ENCODE assay signal across 13 cellular contexts in the genomic region with DNA sequence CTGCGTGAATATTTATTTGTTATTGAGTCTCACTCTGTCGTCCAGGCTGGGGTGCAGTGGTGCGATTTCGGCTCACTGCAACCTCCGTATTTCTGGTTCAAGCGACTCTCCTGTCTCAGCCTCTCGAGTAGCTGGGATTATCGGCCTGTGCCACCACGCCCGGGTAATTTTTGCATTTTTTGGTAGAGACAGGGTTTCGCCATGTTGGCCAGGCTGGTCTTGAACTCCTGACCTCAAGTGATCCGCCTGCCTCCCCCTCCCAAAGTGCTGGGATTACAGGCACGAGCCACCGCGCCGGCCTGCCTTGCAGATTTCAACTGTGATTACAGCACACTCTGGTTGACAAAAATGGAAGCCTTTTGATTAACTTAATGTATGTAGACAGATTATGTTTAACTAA.
DNase-seq lines count a peak whose midpoint lies in the region; ATAC-seq and TF ChIP-seq lines count a peak whose summit lies in the region.
"Had no signal": no experiment of that assay in that cellular context is flagged by ENCODE, and none has a peak within 500 bp of the region (broad histone marks: within the 10 kb centered on the region; RNA-seq: fewer than 3 reads in every experiment).

No MANE protein-coding gene starts in this region.

- POLR2A ChIA-PET in MCF 10A (lab: Yijun Ruan, JAX): no interaction called here

- ATAC-seq in T-helper 17 cell (no peak), GM21717 (IDR thresholded peaks at IDR 0.05; ENCODE audit: unreplicated experiment) (no peak)

- H3K27ac Mint-ChIP-seq in T-helper 17 cell (no peak overlapping the region), MCF 10A (ENCODE audit: low read depth, unreplicated experiment) (no peak overlapping the region)
- H3K27ac Mint-ChIP-seq: B cell; CD4-positive, alpha-beta memory T cell had no signal

- H3K4me3 Mint-ChIP-seq in T-helper 17 cell: peak overlapping the region; percentile 8
- H3K4me3 Mint-ChIP-seq in MCF 10A (ENCODE audit: unreplicated experiment): no peak overlapping the region
- H3K4me3 Mint-ChIP-seq: B cell; CD4-positive, alpha-beta memory T cell had no signal

- peak overlapping the region; percentile 56 for H3K4me3 ChIP-seq in LNCaP clone FGC (ENCODE audit: low read depth, low read length)

- DNase-seq in NCI-H146 (lab: John Stamatoyannopoulos, UW) (peak; percentile 27), NCI-H146 treated with DMSO at 0.1 percent for 48 hours (lab: John Stamatoyannopoulos, UW; ENCODE audit: unreplicated experiment) (no peak), LNCaP clone FGC (ENCODE audit: low read depth) (no peak), T-helper 17 cell (no peak), posterior vena cava (ENCODE audit: low spot score) (peak; percentile 66), MV-4-11 (lab: John Stamatoyannopoulos, UW) (no peak), MCF 10A (ENCODE audit: unreplicated experiment) (no peak)
- DNase-seq: 8988T, C1 segment of cervical spinal cord, H7 had no signal

- CTCF ChIA-PET in MCF 10A (lab: Yijun Ruan, JAX): no interaction called here

- no peaks in the 10 kb centered on the region for H3K9me3 Mint-ChIP-seq in MCF 10A (ENCODE audit: unreplicated experiment)

- no TSS peak for BruUV-seq in MCF 10A (replicated peaks; lab: Mats Ljungman, UMichigan)

- intact Hi-C loops in posterior vena cava (cut with DNase I) (no loop called here), MCF 10A (cut with micrococcal nuclease) (no loop called here)

- H3K36me3 Mint-ChIP-seq in T-helper 17 cell (ENCODE audit: low read depth) (no peaks in the 10 kb centered on the region), MCF 10A (ENCODE audit: insufficient read depth, unreplicated experiment) (peaks cover 4% of the 10 kb centered on the region)
- H3K36me3 Mint-ChIP-seq: CD4-positive, alpha-beta memory T cell had no signal

- H3K27me3 Mint-ChIP-seq in T-helper 17 cell: no peaks in the 10 kb centered on the region
- peaks cover 39% of the 10 kb centered on the region for H3K27me3 Mint-ChIP-seq in MCF 10A (ENCODE audit: insufficient read depth, unreplicated experiment)
- H3K27me3 Mint-ChIP-seq: B cell; CD4-positive, alpha-beta memory T cell had no signal

- TF ChIP-seq CTCF in LNCaP clone FGC (IDR thresholded peaks at IDR 0.05; ENCODE audit: control insufficient read depth, extremely low read depth, insufficient read depth): no peak
- no peak for TF ChIP-seq CTCF in MCF 10A (IDR thresholded peaks at IDR 0.05; ENCODE audit: unreplicated experiment)

- H3K4me1 Mint-ChIP-seq in T-helper 17 cell (no peaks in the 10 kb centered on the region), MCF 10A (ENCODE audit: insufficient read depth, unreplicated experiment) (no peaks in the 10 kb centered on the region)
- H3K4me1 Mint-ChIP-seq: B cell; CD4-positive, alpha-beta memory T cell had no signal

- H3K9me3 ChIP-seq in T-helper 17 cell (ENCODE audit: control insufficient read depth, low read length, poor library complexity, severe bottlenecking): peaks cover 3% of the 10 kb centered on the region

Comparison
In these comparisons a context has a peak if more than half of its experiments do, and no peak if none do; other contexts are left out.
1. DNase-seq: peak in NCI-H146 (single experiment) and posterior vena cava (single experiment); none in NCI-H146 treated with DMSO at 0.1 percent for 48 hours (single experiment), LNCaP clone FGC (single experiment), T-helper 17 cell (0 of 3), MV-4-11 (single experiment) and MCF 10A (single experiment).